9 cellular contexts compared by ENCODE assay signal in the genomic region with DNA sequence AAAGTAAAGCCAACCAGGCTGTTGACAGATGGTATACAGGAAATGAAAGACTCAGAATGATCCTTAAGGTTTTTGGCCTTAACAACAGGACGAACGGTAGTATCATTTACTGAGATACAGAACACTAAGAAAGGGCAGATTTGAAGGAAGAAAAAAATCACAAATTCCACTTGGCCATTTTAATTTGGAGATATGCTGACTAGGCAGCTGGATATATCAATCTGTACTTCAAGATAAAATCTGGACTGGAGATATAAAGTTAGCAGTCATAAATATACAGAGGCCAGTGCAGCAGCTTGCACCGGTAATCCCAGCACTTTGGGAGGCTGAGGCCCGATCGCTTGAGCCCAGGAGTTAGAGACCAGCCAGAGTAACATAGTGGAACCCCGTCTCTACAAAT. TPM values are rescaled to one million over a fixed set of nuclear protein-coding genes. Genes with fewer than 3 reads are reported as not detected.
DNase-seq lines count a peak whose midpoint lies in the region; ATAC-seq and TF ChIP-seq lines count a peak whose summit lies in the region.
"Had no signal": no experiment of that assay in that cellular context is flagged by ENCODE, and none has a peak within 500 bp of the region (broad histone marks: within the 10 kb centered on the region; RNA-seq: fewer than 3 reads in every experiment).

No MANE protein-coding gene starts in this region.

- CTCF ChIA-PET in SK-N-SH (lab: Yijun Ruan, JAX): interaction anchor here (2.2 kb wide), 1 partner anchor 23 kb away, joined by 7 read pairs; no protein-coding TSS in a partner anchor

- H3K9me3 ChIP-seq in SK-N-SH: no peaks in the 10 kb centered on the region
- no peaks in the 10 kb centered on the region; the same call in 1 of the 2 replicates for H3K9me3 ChIP-seq in SJSA1 (replicated peaks)
- no peaks in the 10 kb centered on the region for H3K9me3 ChIP-seq in gastrocnemius medialis

- peaks cover 12% of the 10 kb centered on the region for H3F3A ChIP-seq in SK-N-SH (replicated peaks; ENCODE audit: insufficient read depth)

- H4K20me1 ChIP-seq in SK-N-SH (ENCODE audit: insufficient read depth): no peaks in the 10 kb centered on the region

- no peak for TF ChIP-seq RAD21 in SK-N-SH (IDR thresholded peaks at IDR 0.05; ENCODE audit: low read length)

- peak overlapping the region; percentile 80 to 87; a peak in 1 of 4 replicates for H3K4me3 ChIP-seq in SK-N-SH (ENCODE audit: low read depth in 2 of 2, low read length in 1 of 2)
- peak overlapping the region; percentile 69; the same call in 1 of the 2 replicates for H3K4me3 ChIP-seq in SJSA1
- peak overlapping the region; percentile 94 for H3K4me3 ChIP-seq in epithelial cell of esophagus (ENCODE audit: low read length)
- H3K4me3 ChIP-seq in gastrocnemius medialis: peak overlapping the region in 3 of 4 donors; percentile 87 to 96 (median 89)

- in situ Hi-C loops in gastrocnemius medialis (cut with MboI; ENCODE audit: low sequenced_read_pairs in 4 of 4): loop anchor here (10.0 to 25.0 kb wide), 4 partner anchors 134 to 216 kb away; partner anchors contain the start of gene FBXO28 (in 3 of the 4)

- TF ChIP-seq CTCF in SK-N-SH (IDR thresholded peaks at IDR 0.05) (no peak), epithelial cell of esophagus (IDR thresholded peaks at IDR 0.05; ENCODE audit: insufficient read depth, low read depth, low read length, missing control alignments) (no peak), gastrocnemius medialis (IDR thresholded peaks at IDR 0.05 in 4 of 5, conservative IDR thresholded peaks at IDR 0.05 in 1 of 5) (no peak)

- H3K27me3 ChIP-seq in SK-N-SH (ENCODE audit: insufficient read depth) (no peaks in the 10 kb centered on the region), SJSA1 (replicated peaks) (no peaks in the 10 kb centered on the region), gastrocnemius medialis (no peaks in the 10 kb centered on the region)

- DNase-seq in SK-N-SH: no peak
- DNase-seq in SJSA1 (ENCODE audit: low read depth in 1 of 2, low spot score in 2 of 2): no peak
- no peak for DNase-seq in epithelial cell of esophagus (ENCODE audit: low read depth)
- DNase-seq in gastrocnemius medialis: no peak
- DNase-seq: NCI-H1105 had no signal

- no peaks in the 10 kb centered on the region for H3K9me2 ChIP-seq in SK-N-SH

- H3K36me3 ChIP-seq in SK-N-SH (replicated peaks in 1 of 2; ENCODE audit: control insufficient read depth in 1 of 2, insufficient read depth in 2 of 2, low read length in 1 of 2) (peaks cover 0 to 7% of the 10 kb centered on the region in 2 experiments), SJSA1 (peaks cover 23% of the 10 kb centered on the region), gastrocnemius medialis (peaks cover 0 to 15% of the 10 kb centered on the region in 2 donors)

- TF ChIP-seq EP300 in SK-N-SH (IDR thresholded peaks at IDR 0.05; ENCODE audit: borderline replicate concordance in 1 of 2, low read depth in 1 of 2, low read length in 1 of 2): no peak

- POLR2A ChIA-PET in SK-N-SH (lab: Yijun Ruan, JAX): no interaction called here

- no peak for TF ChIP-seq POLR2A in gastrocnemius medialis (IDR thresholded peaks at IDR 0.05)

- intact Hi-C loops in gastrocnemius medialis (cut with DNase I; ENCODE audit: low total_unique reads): no loop called here

- peaks cover 3 to 4% of the 10 kb centered on the region in 2 experiments for H3K4me1 ChIP-seq in SK-N-SH (ENCODE audit: control insufficient read depth in 1 of 2, insufficient read depth in 2 of 2, low read depth in 1 of 2, low read length in 1 of 2)
- peaks cover 5% of the 10 kb centered on the region for H3K4me1 ChIP-seq in SJSA1 (replicated peaks)
- peaks cover 17 to 19% of the 10 kb centered on the region in 2 donors for H3K4me1 ChIP-seq in gastrocnemius medialis

- 57% methylated on average over 6 of the region's 6 CpGs for WGBS in SK-N-SH (ENCODE audit: low lambda C conversion rate)

- H3K27ac ChIP-seq in SK-N-SH (ENCODE audit: low read depth in 2 of 2, low read length in 1 of 2) (no peak overlapping the region), SJSA1 (no peak overlapping the region), gastrocnemius medialis (no peak overlapping the region)

- H2AFZ ChIP-seq in SK-N-SH (ENCODE audit: low read depth): no peak overlapping the region

- H3K4me2 ChIP-seq in SK-N-SH: peak overlapping the region; percentile 89

- ATAC-seq in SK-N-SH treated with all-trans-retinoic acid at 6 μM for 48 hours (no peak), gastrocnemius medialis (no peak), HG02678 (IDR thresholded peaks at IDR 0.05; ENCODE audit: unreplicated experiment) (no peak), HG03457 (IDR thresholded peaks at IDR 0.05; ENCODE audit: unreplicated experiment) (no peak), HG03135 (IDR thresholded peaks at IDR 0.05; ENCODE audit: unreplicated experiment) (no peak)

- peak overlapping the region; percentile 94; the same call in 1 of the 2 replicates for H3K9ac ChIP-seq in SK-N-SH

- H3K79me2 ChIP-seq in SK-N-SH (ENCODE audit: insufficient read depth): peaks cover 61% of the 10 kb centered on the region

TF ChIP-seq in SK-N-SH, 30 proteins besides CTCF, POLR2A, EP300 and RAD21:
- no peak for TF ChIP-seq MEF2A (IDR thresholded peaks at IDR 0.05; ENCODE audit: borderline replicate concordance, low read depth)
- TF ChIP-seq NRF1 (IDR thresholded peaks at IDR 0.05; ENCODE audit: low read depth, low read length): no peak
- no peak for TF ChIP-seq IRF3 (IDR thresholded peaks at IDR 0.05; ENCODE audit: low read depth, low read length)
- TF ChIP-seq FOXJ3 (CRISPR knock-in tag; IDR thresholded peaks at IDR 0.05): no peak
- TF ChIP-seq TAF1 (IDR thresholded peaks at IDR 0.05; ENCODE audit: borderline replicate concordance, low read depth, low read length): no peak
TF ChIP-seq in SK-N-SH: peak in this region for 0.

TF ChIP-seq in SK-N-SH treated with all-trans-retinoic acid at 6 μM for 48 hours, 23 proteins besides CTCF, POLR2A, EP300 and RAD21:
- TF ChIP-seq ZFP3 (CRISPR knock-in tag; IDR thresholded peaks at IDR 0.05) (no peak), ZNF70 (CRISPR knock-in tag; IDR thresholded peaks at IDR 0.05) (no peak), ZNF8 (CRISPR knock-in tag; IDR thresholded peaks at IDR 0.05) (no peak), CSDC2 (CRISPR knock-in tag; IDR thresholded peaks at IDR 0.05) (no peak)

RNA-seq across cellular contexts. Expression of gene NVL, which starts 1.3 kb away (rescaled TPM):
- polyA plus RNA-seq in SK-N-SH (2012; rRNA removed): 12.4 and 17.5 TPM in 2 replicates
- polyA plus RNA-seq in SK-N-SH (2012; cell fraction: cytosol; rRNA removed): 13.4 and 15.1 TPM in 2 replicates
- 37.1 and 40.5 TPM in 2 replicates for polyA plus RNA-seq in SK-N-SH (2012; cell fraction: nucleus; rRNA removed)
- 28.1 and 39.7 TPM in 2 replicates for total RNA-seq in SJSA1 (2014; rRNA removed; shearing (Covaris generic))
- total RNA-seq in gastrocnemius medialis: 10 to 100 TPM in 1 of 4 donors, 1 to 10 TPM in 3; 6.5 to 32.5 (median 7.7) TPM

RNA-seq across cellular contexts. Expression of gene CNIH4, which starts 28.0 kb away (rescaled TPM):
- polyA plus RNA-seq in SK-N-SH (2012; rRNA removed): 37.7 and 56.8 TPM in 2 replicates
- 63.4 and 80.0 TPM in 2 replicates for polyA plus RNA-seq in SK-N-SH (2012; cell fraction: cytosol; rRNA removed)
- polyA plus RNA-seq in SK-N-SH (2012; cell fraction: nucleus; rRNA removed): 24.4 and 26.1 TPM in 2 replicates
- 35.9 and 71.9 TPM in 2 replicates for total RNA-seq in SJSA1 (2014; rRNA removed; shearing (Covaris generic))
- total RNA-seq in gastrocnemius medialis: 10 to 100 TPM; 24.5 to 58.5 (median 39.1) TPM
